In the genomic region with DNA sequence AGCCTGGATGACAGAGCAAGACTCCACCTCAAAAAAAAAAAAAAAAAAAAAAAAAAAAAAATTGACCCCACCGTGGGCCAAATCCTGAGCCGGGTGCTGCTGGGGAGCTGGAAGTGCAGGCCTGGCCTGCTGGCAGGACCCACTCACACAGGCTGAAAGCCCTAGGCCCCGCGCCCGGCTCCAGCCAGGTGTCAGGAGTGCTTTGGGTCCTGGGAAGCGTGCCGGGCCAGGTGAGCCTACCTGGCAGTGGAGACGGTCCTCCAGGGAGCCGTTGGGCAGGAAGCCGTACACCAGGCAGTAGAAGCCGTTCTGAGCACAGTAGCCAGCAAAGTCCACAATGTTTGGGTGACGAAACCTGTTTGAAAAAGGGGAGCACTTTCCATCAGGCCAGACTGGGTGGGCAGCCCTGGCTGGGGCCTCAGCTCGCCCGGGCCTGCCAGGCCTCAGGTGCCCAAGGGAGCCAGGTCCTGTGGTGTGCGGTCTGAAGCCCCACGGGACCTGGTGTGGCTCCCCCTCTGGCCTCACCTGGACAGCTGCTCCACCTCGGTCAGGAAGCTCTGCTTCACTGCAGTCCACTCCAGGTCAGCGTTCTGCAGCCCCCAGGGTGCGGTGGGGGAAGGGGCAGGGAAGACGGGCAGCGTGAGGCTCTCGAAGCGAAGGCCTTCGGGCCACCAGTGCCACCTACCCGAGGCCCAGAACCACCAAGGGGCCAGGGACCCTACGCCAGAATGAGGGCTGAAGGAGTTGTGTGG, we compare ENCODE assay signal across 9 cellular contexts. TPM values are rescaled to one million over a fixed set of nuclear protein-coding genes. Genes with fewer than 3 reads are reported as not detected.
DNase-seq lines count a peak whose midpoint lies in the region; ATAC-seq and TF ChIP-seq lines count a peak whose summit lies in the region.
"Had no signal": no experiment of that assay in that cellular context is flagged by ENCODE, and none has a peak within 500 bp of the region (broad histone marks: within the 10 kb centered on the region; RNA-seq: fewer than 3 reads in every experiment).

No MANE protein-coding gene starts in this region.

- H3K4me3 Mint-ChIP-seq in Calu3 (ENCODE audit: low read depth, unreplicated experiment), result peak overlapping the region; percentile 84

- DNase-seq in Calu3 (no peak), NB4 (ENCODE audit: low read depth) (no peak), coronary artery (ENCODE audit: low spot score) (no peak), trophoblast cell (no peak), NCI-H446 (lab: John Stamatoyannopoulos, UW) (no peak), right atrium auricular region (ENCODE audit: low spot score) (no peak)
- DNase-seq in effector CD4-positive, alpha-beta T cell, result no peak
- DNase-seq: foreskin keratinocyte had no signal

- no TSS peak for BruUV-seq in Calu3 (replicated peaks; lab: Mats Ljungman, UMichigan)

- no peak overlapping the region for H4K12ac ChIP-seq in trophoblast cell (ENCODE audit: low read depth, low read length)

- no peaks in the 10 kb centered on the region for H3K4me1 Mint-ChIP-seq in Calu3 (ENCODE audit: low read depth, unreplicated experiment)

- peak overlapping the region; percentile 78 for H2AK5ac ChIP-seq in trophoblast cell (ENCODE audit: low read length)

- peaks cover 28 to 29% of the 10 kb centered on the region in 2 experiments for H3K36me3 ChIP-seq in trophoblast cell (ENCODE audit: control insufficient read depth in 1 of 2, insufficient read depth in 2 of 2, low read length in 2 of 2)
- H3K36me3 ChIP-seq in right atrium auricular region, result peaks cover 11% of the 10 kb centered on the region

- no peak overlapping the region for H3K4me2 ChIP-seq in trophoblast cell (ENCODE audit: low read length)

- no peaks in the 10 kb centered on the region for H3K9me3 Mint-ChIP-seq in Calu3 (ENCODE audit: low read depth, unreplicated experiment)

- no peak overlapping the region for H3K14ac ChIP-seq in trophoblast cell (ENCODE audit: low read length)

- H2BK120ac ChIP-seq in trophoblast cell (ENCODE audit: insufficient read depth, low read length, poor library complexity), result no peak overlapping the region

- H3K9ac ChIP-seq in trophoblast cell (ENCODE audit: low read length), result no peak overlapping the region

- H3K4me1 ChIP-seq in trophoblast cell (ENCODE audit: control insufficient read depth in 1 of 2, insufficient read depth in 2 of 2, low read length in 2 of 2) (peaks cover 13 to 28% of the 10 kb centered on the region in 2 experiments), right atrium auricular region (peaks cover 0 to 20% of the 10 kb centered on the region in 2 donors)
- H3K4me1 ChIP-seq: foreskin keratinocyte had no signal

- H3K23ac ChIP-seq in trophoblast cell (ENCODE audit: low read length), result no peak overlapping the region

- ATAC-seq in GM21447 (IDR thresholded peaks at IDR 0.05; ENCODE audit: unreplicated experiment), result no peak
- ATAC-seq: foreskin keratinocyte had no signal

- H3K27ac ChIP-seq in coronary artery (peak overlapping the region in 1 of 2 donors; percentile 86), trophoblast cell (ENCODE audit: low read depth, low read length) (no peak overlapping the region), right atrium auricular region (no peak overlapping the region)
- H3K27ac ChIP-seq: foreskin keratinocyte had no signal

- TF ChIP-seq CTCF in Calu3 (IDR thresholded peaks at IDR 0.05; ENCODE audit: unreplicated experiment) (no peak), NB4 (IDR thresholded peaks at IDR 0.05; ENCODE audit: low read depth, low read length) (no peak), coronary artery (IDR thresholded peaks at IDR 0.05) (no peak), right atrium auricular region (IDR thresholded peaks at IDR 0.05) (no peak)

- no CpG with 5 or more reads among the region's 26 CpGs for WGBS in trophoblast cell (ENCODE audit: extremely low coverage, insufficient coverage, insufficient read length)

- H3K79me1 ChIP-seq in trophoblast cell (ENCODE audit: low read length), result peaks cover 8% of the 10 kb centered on the region

- no peak overlapping the region for H3K27ac Mint-ChIP-seq in Calu3 (ENCODE audit: unreplicated experiment)

- H3K9me3 ChIP-seq in trophoblast cell (ENCODE audit: insufficient read depth, low read depth, low read length) (no peaks in the 10 kb centered on the region), right atrium auricular region (no peaks in the 10 kb centered on the region)

- no peak overlapping the region for H4K91ac ChIP-seq in trophoblast cell (ENCODE audit: low read depth, low read length)

- peaks cover 59% of the 10 kb centered on the region for H3K36me3 Mint-ChIP-seq in Calu3 (ENCODE audit: insufficient read depth, unreplicated experiment)

- H3K4ac ChIP-seq in trophoblast cell (ENCODE audit: low read depth, low read length), result peak overlapping the region; percentile 64

- no peak overlapping the region for H2AFZ ChIP-seq in trophoblast cell (ENCODE audit: insufficient read depth, low read length, poor library complexity)

- H2BK5ac ChIP-seq in trophoblast cell (ENCODE audit: low read depth, low read length, poor library complexity), result no peak overlapping the region

- TF ChIP-seq POLR2A in NB4 (IDR thresholded peaks at IDR 0.05; ENCODE audit: extremely low read depth, insufficient read length), result no peak

- H3K27me3 Mint-ChIP-seq in Calu3 (ENCODE audit: unreplicated experiment), result no peaks in the 10 kb centered on the region

- intact Hi-C loops in Calu3 (cut with micrococcal nuclease; ENCODE audit: unreplicated experiment), result no loop called here

- peak overlapping the region; percentile 42 for H2BK12ac ChIP-seq in trophoblast cell (ENCODE audit: low read length)

- peak overlapping the region; percentile 85 for H3K4me3 ChIP-seq in NB4 (ENCODE audit: low read depth, low read length)
- peak overlapping the region; percentile 80 for H3K4me3 ChIP-seq in coronary artery
- no peak overlapping the region for H3K4me3 ChIP-seq in trophoblast cell (ENCODE audit: low read depth, low read length)
- no peak overlapping the region for H3K4me3 ChIP-seq in right atrium auricular region

- CTCF ChIA-PET in Calu3 (lab: Charles Lee), result interaction anchor here (1.4 kb wide), 1 partner anchor 45 kb away, joined by 4 read pairs; a partner anchor contains a TSS

- peaks cover 6% of the 10 kb centered on the region for H3K79me2 ChIP-seq in trophoblast cell (ENCODE audit: control insufficient read depth, insufficient read depth, low read length, poor library complexity)

- peak overlapping the region; percentile 18 for H3K18ac ChIP-seq in trophoblast cell (ENCODE audit: low read length)

- no peak overlapping the region for H4K8ac ChIP-seq in trophoblast cell (ENCODE audit: low read depth, low read length)

- H3K27me3 ChIP-seq in trophoblast cell (ENCODE audit: insufficient read depth, low read length) (no peaks in the 10 kb centered on the region), right atrium auricular region (no peaks in the 10 kb centered on the region)
- H3K27me3 ChIP-seq: foreskin keratinocyte had no signal

RNA-seq across cellular contexts. Expression of a gene that starts 1.8 kb away (rescaled TPM):
- total RNA-seq in Calu3 (2022) (194 and 208 TPM in 2 replicates), right atrium auricular region (10 to 100 TPM; 27.5 to 37.1 TPM)
- 31.0 and 31.6 TPM in 2 replicates for polyA plus RNA-seq in trophoblast cell (2013)

RNA-seq across cellular contexts. Expression of a gene that starts 45.4 kb away (rescaled TPM):
- total RNA-seq in Calu3 (2022) (9.4 and 9.9 TPM in 2 replicates), right atrium auricular region (1 to 10 TPM; 4.7 to 6.4 TPM)
- polyA plus RNA-seq in trophoblast cell (2013), result 4.9 and 5.0 TPM in 2 replicates

RNA-seq across cellular contexts. Expression of a gene that starts 46.3 kb away (rescaled TPM):
- 76.0 and 77.7 TPM in 2 replicates for total RNA-seq in Calu3 (2022)
- 47.6 and 50.4 TPM in 2 replicates for polyA plus RNA-seq in trophoblast cell (2013)
- total RNA-seq in right atrium auricular region, result 10 to 100 TPM; 40.8 to 54.7 TPM

Comparison
In these comparisons a context has a peak if more than half of its experiments do, and no peak if none do; other contexts are left out.
1. H3K4me3 ChIP-seq: peak in NB4 (single experiment) and coronary artery (single experiment); none in trophoblast cell (single experiment) and right atrium auricular region (0 of 2).